Comparison of ENCODE assay signal across 8 cellular contexts in the genomic region with DNA sequence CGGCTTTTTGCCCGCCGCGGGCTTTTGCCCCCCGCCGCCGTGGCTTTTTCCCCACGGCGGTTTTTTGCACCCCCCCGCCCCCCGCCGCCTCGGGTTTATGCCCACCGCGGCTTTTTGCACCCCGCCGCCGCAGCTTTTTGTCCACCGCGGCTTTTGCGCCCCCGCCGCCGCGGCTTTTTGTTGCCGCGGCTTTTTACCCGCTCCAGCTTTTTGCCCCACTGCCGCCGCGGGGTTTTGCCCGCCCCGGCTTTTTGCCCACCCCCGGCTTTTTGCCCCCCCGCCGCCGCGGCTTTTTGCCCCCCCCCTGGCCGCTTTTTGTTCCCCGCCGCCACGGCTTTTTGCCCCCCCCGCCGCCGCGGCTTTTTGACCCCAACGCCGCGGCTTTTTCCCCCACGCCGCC.
DNase-seq lines count a peak whose midpoint lies in the region; ATAC-seq, FAIRE-seq and TF ChIP-seq lines count a peak whose summit lies in the region.
"Not testable (repeated sequence)": the region's sequence is repeated elsewhere in the genome, so short reads cannot be mapped to it uniquely, and the experiment has no call there.

No MANE protein-coding gene starts in this region.

- TF ChIP-seq POLR2A in Peyer's patch (IDR thresholded peaks at IDR 0.05); breast epithelium (IDR thresholded peaks at IDR 0.05); esophagus squamous epithelium (IDR thresholded peaks at IDR 0.05): not testable (repeated sequence)

- not testable (repeated sequence) for TF ChIP-seq RAD21 in neural cell (conservative IDR thresholded peaks at IDR 0.05)

- peaks cover 24% of the 10 kb centered on the region for H4K20me1 ChIP-seq in BLaER1
- not testable (repeated sequence) for H4K20me1 ChIP-seq in neural cell (ENCODE audit: insufficient read depth)

- not testable (repeated sequence) for TF ChIP-seq EP300 in neural cell (conservative IDR thresholded peaks at IDR 0.05; ENCODE audit: poor library complexity, severe bottlenecking)

- WGBS in esophagus squamous epithelium, 2 donors = 5% methylated on average over 24 to 33 of the region's 51 CpGs

- not testable (repeated sequence) for H3K79me2 ChIP-seq in neural cell (replicated peaks; ENCODE audit: insufficient read depth, low read length)

- not testable (repeated sequence) for H3F3A ChIP-seq in neural cell (ENCODE audit: insufficient read depth, low read length, poor library complexity, severe bottlenecking)

- H3K27me3 ChIP-seq in BLaER1 (peaks cover 65% of the 10 kb centered on the region), Peyer's patch (peaks cover 6 to 27% of the 10 kb centered on the region in 2 donors), breast epithelium (peaks cover 15 to 34% of the 10 kb centered on the region in 2 donors), esophagus squamous epithelium (peaks cover 9 to 56% (median 19%) of the 10 kb centered on the region in 4 donors), neural cell (ENCODE audit: insufficient read depth, low read depth, low read length) (peaks cover 33% of the 10 kb centered on the region), upper lobe of right lung (peaks cover 33% of the 10 kb centered on the region)

- not testable (repeated sequence) for DNase-seq in Peyer's patch; breast epithelium (ENCODE audit: low spot score in 2 of 2); esophagus squamous epithelium (lab: John Stamatoyannopoulos, UW)
- peak; percentile 76 for DNase-seq in kidney
- DNase-seq in upper lobe of right lung = peak; percentile 63

- H3K9ac ChIP-seq in BLaER1; kidney (ENCODE audit: low read length in 2 of 2); neural cell (ENCODE audit: low read length): not testable (repeated sequence)

- H3K9me3 ChIP-seq in BLaER1; Peyer's patch; breast epithelium; esophagus squamous epithelium; kidney (ENCODE audit: control insufficient read depth in 1 of 2, low read length in 2 of 2); neural cell (ENCODE audit: low read length); upper lobe of right lung: not testable (repeated sequence)

- not testable (repeated sequence) for H2AFZ ChIP-seq in neural cell (ENCODE audit: low read depth, low read length)

- not testable (repeated sequence) for H3K4me1 ChIP-seq in BLaER1; breast epithelium; kidney (ENCODE audit: control insufficient read depth in 1 of 2, insufficient read depth in 1 of 2, low read depth in 1 of 2, low read length in 2 of 2)
- H3K4me1 ChIP-seq in Peyer's patch (peaks cover 0 to 23% (median 18%) of the 10 kb centered on the region in 4 donors), esophagus squamous epithelium (peaks cover 12 to 27% (median 19%) of the 10 kb centered on the region in 3 donors), upper lobe of right lung (peaks cover 13% of the 10 kb centered on the region)

- H3K36me3 ChIP-seq in BLaER1; Peyer's patch; breast epithelium; esophagus squamous epithelium; kidney (ENCODE audit: control insufficient read depth in 1 of 2, insufficient read depth in 2 of 2, low read length in 2 of 2); neural cell (ENCODE audit: insufficient read depth, low read length); upper lobe of right lung: not testable (repeated sequence)

- not testable (repeated sequence) for ATAC-seq in upper lobe of right lung

- not testable (repeated sequence) for TF ChIP-seq CTCF in Peyer's patch (IDR thresholded peaks at IDR 0.05); breast epithelium (IDR thresholded peaks at IDR 0.05); esophagus squamous epithelium (IDR thresholded peaks at IDR 0.05); kidney (IDR thresholded peaks at IDR 0.05; ENCODE audit: borderline replicate concordance, extremely low read depth, insufficient read depth); neural cell (IDR thresholded peaks at IDR 0.05; ENCODE audit: poor library complexity, severe bottlenecking); upper lobe of right lung (IDR thresholded peaks at IDR 0.05)

- FAIRE-seq in kidney (lab: Jason Lieb, UNC) = not testable (repeated sequence)

- peak overlapping the region; percentile 52 for H3K4me2 ChIP-seq in BLaER1
- H3K4me2 ChIP-seq in neural cell (ENCODE audit: low read length) = not testable (repeated sequence)

- intact Hi-C loops in breast epithelium (cut with DNase I; ENCODE audit: low total_unique reads); esophagus squamous epithelium (cut with DNase I); kidney (cut with DNase I); upper lobe of right lung (cut with DNase I): not testable (repeated sequence)

- H3K9me2 ChIP-seq in neural cell (ENCODE audit: insufficient read depth, low read length) = not testable (repeated sequence)

- H3K27ac ChIP-seq in BLaER1; Peyer's patch; breast epithelium; esophagus squamous epithelium; kidney (ENCODE audit: low read depth in 2 of 2, low read length in 2 of 2); neural cell (ENCODE audit: low read length); skin epidermis; upper lobe of right lung: not testable (repeated sequence)

- H3K4me3 ChIP-seq in BLaER1 (peak overlapping the region; percentile 50; the same call in 1 of the 2 replicates), Peyer's patch (peak overlapping the region in 3 of 4 donors; percentile 19 to 60 (median 45)), breast epithelium (peak overlapping the region; percentile 39 to 68 (median 39)), esophagus squamous epithelium (peak overlapping the region; percentile 25 to 64 (median 46)), neural cell (ENCODE audit: low read length) (peak overlapping the region; percentile 63), skin epidermis (peak overlapping the region; percentile 25 to 52 (median 36)), upper lobe of right lung (peak overlapping the region; percentile 51)
- not testable (repeated sequence) for H3K4me3 ChIP-seq in kidney (ENCODE audit: low read length in 2 of 2)
